ENCODE assay signal across 31 cellular contexts in genomic region chr6:131381052-131381451, GRCh38.
DNase-seq lines count a peak whose midpoint lies in the region; ATAC-seq, FAIRE-seq and TF ChIP-seq lines count a peak whose summit lies in the region.
"Had no signal": no experiment of that assay in that cellular context is flagged by ENCODE, and none has a peak within 500 bp of the region (broad histone marks: within the 10 kb centered on the region; RNA-seq: fewer than 3 reads in every experiment).

No MANE protein-coding gene starts in this region.

- no peak overlapping the region for H3K4ac ChIP-seq in H1 (replicated peaks; ENCODE audit: insufficient read length, low read depth, low read length)

- no peak overlapping the region for H3K27ac ChIP-seq in H1 (ENCODE audit: low read depth, low read length)
- H3K27ac ChIP-seq: 22Rv1, coronary artery, gastrocnemius medialis, left lung, ovary, SJSA1 had no signal

- FAIRE-seq in H1 (lab: Jason Lieb, UNC) = no peak
- FAIRE-seq: bronchial epithelial cell, small intestine had no signal

- no peak overlapping the region for H4K8ac ChIP-seq in H1 (ENCODE audit: extremely low read depth, insufficient read depth, low read length)

- no peaks in the 10 kb centered on the region for H3K79me1 ChIP-seq in H1 (ENCODE audit: low read depth, low read length)

- no peak overlapping the region for H4K5ac ChIP-seq in H1 (ENCODE audit: insufficient read length, low read depth, low read length)

- H3K36me3 ChIP-seq in H1 (ENCODE audit: control insufficient read depth in 2 of 4, insufficient read depth in 4 of 4, low read length in 3 of 4) = no peaks in the 10 kb centered on the region; a peak in 1 of 8 replicates
- H3K36me3 ChIP-seq: gastrocnemius medialis, left lung, ovary, Peyer's patch, SJSA1 had no signal

- TF ChIP-seq CTCF in H1 (IDR thresholded peaks at IDR 0.05; ENCODE audit: control extremely low read depth in 1 of 3, insufficient read depth in 1 of 3, low read depth in 1 of 3, low read length in 3 of 3) (no peak), nephron progenitor cell (IDR thresholded peaks at IDR 0.05) (no peak)

- H2BK15ac ChIP-seq in H1 (ENCODE audit: low read length) = peak overlapping the region; percentile 3; the same call in 1 of the 2 replicates

- H3K18ac ChIP-seq in H1 (ENCODE audit: extremely low read depth, low read length) = no peak overlapping the region

- H4K20me1 ChIP-seq in H1 (replicated peaks in 1 of 2; ENCODE audit: control insufficient read depth in 1 of 2, insufficient read depth in 2 of 2, low read length in 2 of 2) = no peaks in the 10 kb centered on the region

- H2BK12ac ChIP-seq in H1 (ENCODE audit: low read depth, low read length) = no peak overlapping the region; the same call in 1 of the 2 replicates

- peak overlapping the region; percentile 58; the same call in 1 of the 2 replicates for H2BK5ac ChIP-seq in H1 (ENCODE audit: low read depth, low read length)

- H3K9me3 ChIP-seq in H1 (ENCODE audit: insufficient read depth in 2 of 2, low read depth in 1 of 2, low read length in 1 of 2) = no peaks in the 10 kb centered on the region
- H3K9me3 ChIP-seq: gastrocnemius medialis, left lung, ovary, Peyer's patch, SJSA1 had no signal

- H3K27me3 ChIP-seq in H1 (replicated peaks in 1 of 4; ENCODE audit: control insufficient read depth in 3 of 4, extremely low read depth in 1 of 4, insufficient read depth in 3 of 4, low read length in 3 of 4) = no peaks in the 10 kb centered on the region
- H3K27me3 ChIP-seq: gastrocnemius medialis, left lung, ovary, Peyer's patch had no signal

- H3K79me2 ChIP-seq in H1 (ENCODE audit: control insufficient read depth in 1 of 2, insufficient read depth in 2 of 2, low read length in 2 of 2) = no peaks in the 10 kb centered on the region

- no peak overlapping the region for H3K4me3 ChIP-seq in H1 (ENCODE audit: extremely low read depth in 1 of 4, insufficient read depth in 2 of 4, low read depth in 3 of 4, low read length in 4 of 4)
- H3K4me3 ChIP-seq: coronary artery, gastrocnemius medialis, left lung, ovary, Peyer's patch, SJSA1 had no signal

- CTCF ChIA-PET in H1 (lab: Charles Lee; ENCODE audit: partially characterized antibody) = no interaction called here

- H3K9ac ChIP-seq in H1 (replicated peaks in 1 of 4; ENCODE audit: extremely low read depth in 1 of 4, low read depth in 3 of 4, low read length in 3 of 4) = no peak overlapping the region

- peak overlapping the region; percentile 31 for H3K27ac Mint-ChIP-seq in nephron progenitor cell
- H3K27ac Mint-ChIP-seq: activated T-helper 17 cell treated with anti-CD3 and anti-CD28 coated beads, Interleukin-2, amount 50 U/mL, for 72 hours; CD8-positive, alpha-beta memory T cell; natural killer cell; stimulated activated naive CD8-positive, alpha-beta T cell treated with anti-CD3 and anti-CD28 coated beads, Interleukin-15, Interleukin-2, amounts not matched to agents 100 ng/mL and 50 ng/mL, for 24 hours had no signal

- H2AFZ ChIP-seq in H1 (ENCODE audit: low read length) = peak overlapping the region; percentile 82; the same call in 1 of the 2 replicates

- no peak overlapping the region for H3K4me3 Mint-ChIP-seq in nephron progenitor cell
- H3K4me3 Mint-ChIP-seq: activated naive CD4-positive, alpha-beta T cell treated with anti-CD3 and anti-CD28 coated beads, Interleukin-2, amount 50 U/mL, for 24 hours; activated T-helper 17 cell treated with anti-CD3 and anti-CD28 coated beads, Interleukin-2, amount 50 U/mL, for 72 hours; CD8-positive, alpha-beta memory T cell; natural killer cell; stimulated activated naive CD8-positive, alpha-beta T cell treated with anti-CD3 and anti-CD28 coated beads, Interleukin-15, Interleukin-2, amounts not matched to agents 100 ng/mL and 50 ng/mL, for 24 hours had no signal

- peaks cover 7% of the 10 kb centered on the region for H3K36me3 Mint-ChIP-seq in nephron progenitor cell (ENCODE audit: low read depth)
- H3K36me3 Mint-ChIP-seq: natural killer cell had no signal

- no peak overlapping the region for H3K14ac ChIP-seq in H1 (ENCODE audit: insufficient read length)

- H3K23ac ChIP-seq in H1 (ENCODE audit: insufficient read length) = no peak overlapping the region

- POLR2A ChIA-PET in H1 (lab: Charles Lee; ENCODE audit: partially characterized antibody) = no interaction called here

- peaks cover 0 to 3% (median 0%) of the 10 kb centered on the region in 4 experiments; a peak in 1 of 7 replicates for H3K4me1 ChIP-seq in H1 (replicated peaks in 1 of 4; ENCODE audit: control insufficient read depth in 3 of 4, insufficient read depth in 4 of 4, low read length in 3 of 4)
- H3K4me1 ChIP-seq: left lung, Peyer's patch, SJSA1 had no signal

- no peak overlapping the region for H2BK120ac ChIP-seq in H1 (replicated peaks; ENCODE audit: low read depth, low read length)

- H3K4me1 Mint-ChIP-seq in nephron progenitor cell = peaks cover 38% of the 10 kb centered on the region
- H3K4me1 Mint-ChIP-seq: activated T-helper 17 cell treated with anti-CD3 and anti-CD28 coated beads, Interleukin-2, amount 50 U/mL, for 72 hours; CD8-positive, alpha-beta memory T cell; natural killer cell had no signal

- no peak overlapping the region for H3K56ac ChIP-seq in H1 (replicated peaks; ENCODE audit: insufficient read length, low read depth, low read length)

- no peak overlapping the region for H2AK5ac ChIP-seq in H1 (ENCODE audit: low read depth, low read length)

- no peak overlapping the region for H4K91ac ChIP-seq in H1 (replicated peaks; ENCODE audit: insufficient read length, low read length)

- H3K4me2 ChIP-seq in H1 (ENCODE audit: insufficient read depth in 1 of 2, low read depth in 2 of 2, low read length in 2 of 2) = no peak overlapping the region

- peaks cover 3% of the 10 kb centered on the region for H3K27me3 Mint-ChIP-seq in nephron progenitor cell (ENCODE audit: low read depth, poor library complexity)
- H3K27me3 Mint-ChIP-seq: activated naive CD4-positive, alpha-beta T cell treated with anti-CD3 and anti-CD28 coated beads, Interleukin-2, amount 50 U/mL, for 24 hours; activated T-helper 17 cell treated with anti-CD3 and anti-CD28 coated beads, Interleukin-2, amount 50 U/mL, for 72 hours; stimulated activated naive CD8-positive, alpha-beta T cell treated with anti-CD3 and anti-CD28 coated beads, Interleukin-15, Interleukin-2, amounts not matched to agents 100 ng/mL and 50 ng/mL, for 24 hours had no signal

- DNase-seq in NCI-H2171 treated with DMSO at 0.1 percent for 48 hours (lab: John Stamatoyannopoulos, UW) (peak; percentile 22), NCI-H2171 (lab: John Stamatoyannopoulos, UW) (no peak), NCI-H524 (lab: John Stamatoyannopoulos, UW) (peak; percentile 85 to 98), H1 (ENCODE audit: low read depth in 1 of 2, low spot score in 2 of 2) (no peak), nephron progenitor cell (no peak), foreskin melanocyte (no peak), DMS53 (lab: John Stamatoyannopoulos, UW) (no peak)
- DNase-seq: activated CD4-positive, alpha-beta T cell treated with anti-CD3 and anti-CD28 coated beads, Interleukin-2, amount 50 U/mL, for 48 hours; activated CD8-positive, alpha-beta memory T cell treated with anti-CD3 and anti-CD28 coated beads, Interleukin-2, amount 50 U/mL, for 4 hours; CD8-positive, alpha-beta memory T cell; DMS79; gastrocnemius medialis; GDM1; HCEC 1CT; KG1; left lung; MM.1S; natural killer cell; NCI-H1417 treated with DMSO at 0.1 percent for 48 hours; NCI-H446 treated with DMSO at 0.1 percent for 48 hours; ovary; Peyer's patch; small intestine had no signal

- no peak for ATAC-seq in GM21367 (IDR thresholded peaks at IDR 0.05; ENCODE audit: unreplicated experiment)
- ATAC-seq: activated T-helper 17 cell treated with anti-CD3 and anti-CD28 coated beads, Interleukin-2, amount 50 U/mL, for 72 hours; gastrocnemius medialis; natural killer cell had no signal

- no peak for TF ChIP-seq POLR2A in H1 (IDR thresholded peaks at IDR 0.05; ENCODE audit: control extremely low read depth in 1 of 2, low read depth in 2 of 2, low read length in 2 of 2)

- no peak overlapping the region for H2BK20ac ChIP-seq in H1 (ENCODE audit: low read length)

- H3K9me3 Mint-ChIP-seq in nephron progenitor cell = peaks cover 20% of the 10 kb centered on the region
- H3K9me3 Mint-ChIP-seq: activated naive CD4-positive, alpha-beta T cell treated with anti-CD3 and anti-CD28 coated beads, Interleukin-2, amount 50 U/mL, for 24 hours; activated T-helper 17 cell treated with anti-CD3 and anti-CD28 coated beads, Interleukin-2, amount 50 U/mL, for 72 hours; CD8-positive, alpha-beta memory T cell; natural killer cell had no signal

- no peak for TF ChIP-seq EP300 in H1 (IDR thresholded peaks at IDR 0.05; ENCODE audit: borderline replicate concordance in 1 of 2, low read depth in 2 of 2, low read length in 2 of 2)

- H3K23me2 ChIP-seq in H1 (ENCODE audit: low read depth, low read length) = no peaks in the 10 kb centered on the region; the same call in 1 of the 2 replicates

- no peak for TF ChIP-seq RAD21 in H1 (IDR thresholded peaks at IDR 0.05 in 1 of 2, conservative IDR thresholded peaks at IDR 0.05 in 1 of 2; ENCODE audit: low read depth in 2 of 2, low read length in 2 of 2)

- 89% methylated on average over 7 of the region's 7 CpGs; no CpG with 5 or more reads in 1 of the 2 experiments for WGBS in H1 (ENCODE audit: extremely low coverage in 1 of 2, insufficient coverage in 1 of 2, insufficient read length in 1 of 2, insufficient replicate concordance in 2 of 2, low coverage in 1 of 2, low lambda C conversion rate in 2 of 2, missing lambda C conversion rate in 1 of 2), 2 experiments

TF ChIP-seq in H1, 55 proteins besides CTCF, POLR2A, EP300 and RAD21 (continues in another document):
- TF ChIP-seq TAF7 (optimal IDR thresholded peaks at IDR 0.05; ENCODE audit: borderline replicate concordance, low read depth, low read length) (no peak), TEAD4 (IDR thresholded peaks at IDR 0.05; ENCODE audit: low read depth, low read length) (no peak), SAP30 (IDR thresholded peaks at IDR 0.05; ENCODE audit: insufficient read depth, insufficient replicate concordance, low read length) (no peak), SP4 (IDR thresholded peaks at IDR 0.05; ENCODE audit: low read length) (no peak)

Comparison
In these comparisons a context has a peak if more than half of its experiments do, and no peak if none do; other contexts are left out.
1. DNase-seq: peak in NCI-H2171 treated with DMSO at 0.1 percent for 48 hours (single experiment) and NCI-H524 (2 of 2); none in NCI-H2171 (single experiment), H1 (0 of 2), nephron progenitor cell (single experiment), foreskin melanocyte (single experiment) and DMS53 (single experiment).